13 cellular contexts compared by ENCODE assay signal in the genomic region with DNA sequence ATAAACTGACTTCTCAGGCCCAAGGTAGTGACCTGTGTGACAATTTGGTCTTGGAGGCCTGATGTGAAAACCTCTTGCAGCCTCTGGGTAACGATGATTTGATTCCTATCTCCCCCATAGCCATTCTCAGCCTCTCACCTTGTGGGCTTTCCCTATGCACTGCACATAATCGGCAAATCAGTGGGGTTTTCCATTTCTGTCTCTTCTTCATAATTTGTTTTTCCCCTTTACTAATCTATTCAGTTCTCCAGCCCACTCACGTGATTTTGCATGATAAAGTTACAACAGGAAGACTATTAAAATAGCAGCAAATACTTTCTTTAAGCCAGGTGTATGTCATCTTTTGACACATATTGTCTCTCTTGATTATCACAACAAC.
DNase-seq lines count a peak whose midpoint lies in the region; ATAC-seq, FAIRE-seq and TF ChIP-seq lines count a peak whose summit lies in the region.
"Had no signal": no experiment of that assay in that cellular context is flagged by ENCODE, and none has a peak within 500 bp of the region (broad histone marks: within the 10 kb centered on the region; RNA-seq: fewer than 3 reads in every experiment).

No MANE protein-coding gene starts in this region.

- H3K9me3 Mint-ChIP-seq in activated naive CD8-positive, alpha-beta T cell treated with anti-CD3 and anti-CD28 coated beads, Interleukin-2, amount 50 U/mL, for 24 hours, result no peaks in the 10 kb centered on the region

- no peaks in the 10 kb centered on the region for H3K27me3 Mint-ChIP-seq in activated naive CD8-positive, alpha-beta T cell treated with anti-CD3 and anti-CD28 coated beads, Interleukin-2, amount 50 U/mL, for 24 hours
- H3K27me3 Mint-ChIP-seq: activated CD4-positive, alpha-beta memory T cell treated with anti-CD3 and anti-CD28 coated beads, Interleukin-2, amount 10 ng/mL, durations not matched to agents 7 days and 5 days; T-helper 17 cell had no signal

- no peak overlapping the region for H3K27ac ChIP-seq in kidney (ENCODE audit: low read depth in 2 of 2, low read length in 2 of 2)
- H3K27ac ChIP-seq: BLaER1 had no signal

- H3K4me3 Mint-ChIP-seq in activated naive CD8-positive, alpha-beta T cell treated with anti-CD3 and anti-CD28 coated beads, Interleukin-2, amount 50 U/mL, for 24 hours, result no peak overlapping the region
- H3K4me3 Mint-ChIP-seq: activated CD4-positive, alpha-beta memory T cell treated with anti-CD3 and anti-CD28 coated beads, Interleukin-2, amount 10 ng/mL, durations not matched to agents 7 days and 5 days; T-helper 17 cell had no signal

- intact Hi-C loops in kidney (cut with DNase I), result no loop called here

- TF ChIP-seq CTCF in GM12865 (IDR thresholded peaks at IDR 0.05; ENCODE audit: insufficient read depth, low read depth, low read length, missing control alignments) (no peak), D721Med (IDR thresholded peaks at IDR 0.05; ENCODE audit: insufficient read depth, missing control alignments) (no peak), kidney (IDR thresholded peaks at IDR 0.05; ENCODE audit: borderline replicate concordance, extremely low read depth, insufficient read depth) (no peak)

- H3K36me3 ChIP-seq in kidney (ENCODE audit: control insufficient read depth in 1 of 2, insufficient read depth in 2 of 2, low read length in 2 of 2), result no peaks in the 10 kb centered on the region
- H3K36me3 ChIP-seq: BLaER1, HAP-1 had no signal

- no peaks in the 10 kb centered on the region for H3K36me3 Mint-ChIP-seq in activated naive CD8-positive, alpha-beta T cell treated with anti-CD3 and anti-CD28 coated beads, Interleukin-2, amount 50 U/mL, for 24 hours (ENCODE audit: low read depth)

- DNase-seq in GM12865 (ENCODE audit: low read depth), result peak; percentile 54
- no peak for DNase-seq in activated naive CD8-positive, alpha-beta T cell treated with anti-CD3 and anti-CD28 coated beads, Interleukin-2, amount 50 U/mL, for 24 hours
- DNase-seq in left lobe of liver (ENCODE audit: low spot score), result no peak
- no peak for DNase-seq in D721Med (ENCODE audit: insufficient read length, low spot score)
- no peak for DNase-seq in SKM-1 (lab: John Stamatoyannopoulos, UW; ENCODE audit: unreplicated experiment)
- DNase-seq in kidney, result no peak
- DNase-seq: activated CD4-positive, alpha-beta memory T cell treated with anti-CD3 and anti-CD28 coated beads, Interleukin-2, amount 10 ng/mL, durations not matched to agents 7 days and 5 days; activated naive CD4-positive, alpha-beta T cell treated with anti-CD3 and anti-CD28 coated beads, Interleukin-2, amount 50 U/mL, for 16 hours; T-helper 17 cell had no signal

- no peak overlapping the region for H3K9ac ChIP-seq in kidney (ENCODE audit: low read length in 2 of 2)
- H3K9ac ChIP-seq: BLaER1 had no signal

- no peaks in the 10 kb centered on the region for H3K4me1 ChIP-seq in kidney (ENCODE audit: control insufficient read depth in 1 of 2, insufficient read depth in 1 of 2, low read depth in 1 of 2, low read length in 2 of 2)
- H3K4me1 ChIP-seq: BLaER1, HAP-1 had no signal

- H3K27ac Mint-ChIP-seq in activated naive CD8-positive, alpha-beta T cell treated with anti-CD3 and anti-CD28 coated beads, Interleukin-2, amount 50 U/mL, for 24 hours, result peak overlapping the region; percentile 39
- H3K27ac Mint-ChIP-seq: activated CD4-positive, alpha-beta memory T cell treated with anti-CD3 and anti-CD28 coated beads, Interleukin-2, amount 10 ng/mL, durations not matched to agents 7 days and 5 days; T-helper 17 cell had no signal

- no peak overlapping the region for H3K4me3 ChIP-seq in GM12865 (ENCODE audit: low read depth, low read length)
- no peak overlapping the region for H3K4me3 ChIP-seq in kidney (ENCODE audit: low read length in 2 of 2)
- H3K4me3 ChIP-seq: BLaER1, HAP-1 had no signal

- ATAC-seq in GM19035 (IDR thresholded peaks at IDR 0.05; ENCODE audit: unreplicated experiment) (peak; percentile 34), HG02970 (IDR thresholded peaks at IDR 0.05; ENCODE audit: low FRiP score, unreplicated experiment) (peak; percentile 23), left lobe of liver (no peak)
- peak; percentile 59 for ATAC-seq in activated naive CD8-positive, alpha-beta T cell treated with anti-CD3 and anti-CD28 coated beads, Interleukin-2, amount 50 U/mL, for 24 hours
- ATAC-seq: T-helper 17 cell had no signal

- FAIRE-seq in D721Med (lab: Jason Lieb, UNC) (no peak), kidney (lab: Jason Lieb, UNC) (no peak)

- H3K9me3 ChIP-seq in kidney (ENCODE audit: control insufficient read depth in 1 of 2, low read length in 2 of 2), result no peaks in the 10 kb centered on the region
- H3K9me3 ChIP-seq: BLaER1, HAP-1 had no signal

- peaks cover 6% of the 10 kb centered on the region for H3K4me1 Mint-ChIP-seq in activated naive CD8-positive, alpha-beta T cell treated with anti-CD3 and anti-CD28 coated beads, Interleukin-2, amount 50 U/mL, for 24 hours
- H3K4me1 Mint-ChIP-seq: T-helper 17 cell had no signal
